20 cellular contexts compared by ENCODE assay signal in the genomic region with DNA sequence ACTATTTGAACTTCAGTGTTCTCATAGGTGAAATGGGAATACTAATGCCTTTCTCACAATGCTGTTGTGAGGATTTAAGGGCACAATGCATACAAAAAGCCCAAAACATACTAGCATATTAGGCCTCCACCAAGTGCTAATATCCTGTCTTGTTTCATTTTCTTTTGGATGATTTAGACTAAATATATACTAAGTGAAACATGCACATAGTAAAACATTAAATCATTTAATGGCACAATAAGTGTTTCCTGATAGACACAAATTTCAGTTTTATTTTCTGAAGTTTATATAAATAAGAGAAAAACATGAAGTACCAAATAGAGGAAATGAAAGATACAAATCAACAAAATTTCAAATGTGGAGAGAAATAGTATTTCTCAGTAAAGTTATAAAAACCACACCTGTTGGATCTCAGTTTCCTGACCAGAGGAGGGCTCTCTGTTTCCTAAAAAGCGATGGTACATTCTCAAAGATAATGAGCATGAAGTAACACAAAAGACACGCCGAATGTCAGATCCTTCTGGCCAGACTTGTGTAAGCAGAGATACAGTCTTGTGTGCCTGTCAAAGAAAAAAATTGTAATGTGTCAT. TPM values are rescaled to one million over a fixed set of nuclear protein-coding genes. Genes with fewer than 3 reads are reported as not detected.
DNase-seq lines count a peak whose midpoint lies in the region; ATAC-seq and TF ChIP-seq lines count a peak whose summit lies in the region.
"Had no signal": no experiment of that assay in that cellular context is flagged by ENCODE, and none has a peak within 500 bp of the region (broad histone marks: within the 10 kb centered on the region; RNA-seq: fewer than 3 reads in every experiment).

No MANE protein-coding gene starts in this region.

- no peak for DNase-seq in central memory CD8-positive, alpha-beta T cell (ENCODE audit: low spot score in 2 of 2)
- no peak for DNase-seq in activated T-cell treated with anti-CD3 and anti-CD28 coated beads, Interleukin-2, amount 50 U/mL, for 4 hours
- no peak for DNase-seq in HEK293T (ENCODE audit: extremely low spot score)
- no peak for DNase-seq in activated naive CD4-positive, alpha-beta T cell treated with anti-CD3 and anti-CD28 coated beads for 36 hours
- DNase-seq: activated CD4-positive, alpha-beta memory T cell treated with anti-CD3 and anti-CD28 coated beads for 36 hours; AML-193; colonic mucosa; KBM-7; NCI-H2081; NCI-H510A; SHP77 treated with DMSO at 0.1 percent for 48 hours; sigmoid colon; stimulated activated naive CD4-positive, alpha-beta T cell; T-helper 17 cell; tibial artery had no signal

- H3K9me3 Mint-ChIP-seq in central memory CD8-positive, alpha-beta T cell: no peaks in the 10 kb centered on the region
- H3K9me3 Mint-ChIP-seq in activated T-cell treated with anti-CD3 and anti-CD28 coated beads, Interleukin-2, amount 50 U/mL, for 4 hours: no peaks in the 10 kb centered on the region
- H3K9me3 Mint-ChIP-seq in activated naive CD4-positive, alpha-beta T cell treated with anti-CD3 and anti-CD28 coated beads for 36 hours: no peaks in the 10 kb centered on the region
- H3K9me3 Mint-ChIP-seq: activated CD4-positive, alpha-beta memory T cell treated with anti-CD3 and anti-CD28 coated beads for 36 hours; activated naive CD4-positive, alpha-beta T cell treated with anti-CD3 and anti-CD28 coated beads, Interleukin-2, amount 50 U/mL, for 72 hours had no signal

- H3K27ac Mint-ChIP-seq in central memory CD8-positive, alpha-beta T cell (ENCODE audit: low read depth): peak overlapping the region; percentile 9
- no peak overlapping the region for H3K27ac Mint-ChIP-seq in activated naive CD4-positive, alpha-beta T cell treated with anti-CD3 and anti-CD28 coated beads for 36 hours
- H3K27ac Mint-ChIP-seq: activated CD4-positive, alpha-beta memory T cell treated with anti-CD3 and anti-CD28 coated beads for 36 hours; activated naive CD4-positive, alpha-beta T cell treated with anti-CD3 and anti-CD28 coated beads, Interleukin-2, amount 50 U/mL, for 72 hours; T-helper 17 cell had no signal

- no peaks in the 10 kb centered on the region for H3K27me3 Mint-ChIP-seq in central memory CD8-positive, alpha-beta T cell
- H3K27me3 Mint-ChIP-seq in activated T-cell treated with anti-CD3 and anti-CD28 coated beads, Interleukin-2, amount 50 U/mL, for 4 hours (ENCODE audit: low read depth): no peaks in the 10 kb centered on the region
- no peaks in the 10 kb centered on the region for H3K27me3 Mint-ChIP-seq in activated naive CD4-positive, alpha-beta T cell treated with anti-CD3 and anti-CD28 coated beads for 36 hours (ENCODE audit: low read depth)
- H3K27me3 Mint-ChIP-seq: activated CD4-positive, alpha-beta memory T cell treated with anti-CD3 and anti-CD28 coated beads for 36 hours; T-helper 17 cell had no signal

- POLR2A ChIA-PET in HEK293T (lab: Yijun Ruan, JAX): no interaction called here

- CTCF ChIA-PET in HEK293T (lab: Yijun Ruan, JAX): no interaction called here
- CTCF ChIA-PET in activated naive CD4-positive, alpha-beta T cell treated with anti-CD3 and anti-CD28 coated beads for 36 hours (lab: Charles Lee): no interaction called here

- intact Hi-C loops in activated naive CD4-positive, alpha-beta T cell treated with anti-CD3 and anti-CD28 coated beads for 36 hours (cut with micrococcal nuclease): no loop called here

- no peak overlapping the region for H3K4me3 Mint-ChIP-seq in central memory CD8-positive, alpha-beta T cell
- H3K4me3 Mint-ChIP-seq in activated T-cell treated with anti-CD3 and anti-CD28 coated beads, Interleukin-2, amount 50 U/mL, for 4 hours: no peak overlapping the region
- no peak overlapping the region for H3K4me3 Mint-ChIP-seq in activated naive CD4-positive, alpha-beta T cell treated with anti-CD3 and anti-CD28 coated beads for 36 hours
- H3K4me3 Mint-ChIP-seq: activated CD4-positive, alpha-beta memory T cell treated with anti-CD3 and anti-CD28 coated beads for 36 hours; T-helper 17 cell had no signal

- ATAC-seq in GM19395 (IDR thresholded peaks at IDR 0.05; ENCODE audit: unreplicated experiment): peak; percentile 81
- peak; percentile 66 for ATAC-seq in GM21723 (IDR thresholded peaks at IDR 0.05; ENCODE audit: unreplicated experiment)
- ATAC-seq in HG03108 (IDR thresholded peaks at IDR 0.05; ENCODE audit: unreplicated experiment): peak; percentile 71
- ATAC-seq in central memory CD8-positive, alpha-beta T cell (replicated peaks; ENCODE audit: extremely low read depth, poor library complexity, severe bottlenecking): no peak
- no peak for ATAC-seq in activated T-cell treated with anti-CD3 and anti-CD28 coated beads, Interleukin-2, amount 50 U/mL, for 4 hours
- no peak for ATAC-seq in GM18861 (IDR thresholded peaks at IDR 0.05; ENCODE audit: unreplicated experiment)
- ATAC-seq: activated naive CD4-positive, alpha-beta T cell treated with anti-CD3 and anti-CD28 coated beads, Interleukin-2, amount 50 U/mL, for 72 hours; T-helper 17 cell had no signal

- peaks cover 6% of the 10 kb centered on the region for H3K4me1 Mint-ChIP-seq in central memory CD8-positive, alpha-beta T cell
- H3K4me1 Mint-ChIP-seq in activated T-cell treated with anti-CD3 and anti-CD28 coated beads, Interleukin-2, amount 50 U/mL, for 4 hours (ENCODE audit: low read depth): peaks cover 5% of the 10 kb centered on the region
- no peaks in the 10 kb centered on the region for H3K4me1 Mint-ChIP-seq in activated naive CD4-positive, alpha-beta T cell treated with anti-CD3 and anti-CD28 coated beads for 36 hours (ENCODE audit: low read depth)

- peaks cover 34% of the 10 kb centered on the region for H3K36me3 Mint-ChIP-seq in central memory CD8-positive, alpha-beta T cell (ENCODE audit: insufficient read depth)
- peaks cover 51% of the 10 kb centered on the region for H3K36me3 Mint-ChIP-seq in activated T-cell treated with anti-CD3 and anti-CD28 coated beads, Interleukin-2, amount 50 U/mL, for 4 hours (ENCODE audit: insufficient read depth)
- H3K36me3 Mint-ChIP-seq in activated naive CD4-positive, alpha-beta T cell treated with anti-CD3 and anti-CD28 coated beads for 36 hours (ENCODE audit: low read depth): peaks cover 22% of the 10 kb centered on the region

TF ChIP-seq in HEK293T, 16 proteins besides CTCF, POLR2A, EP300 and RAD21:
- TF ChIP-seq ZNF384 (IDR thresholded peaks at IDR 0.05): no peak
- no peak for TF ChIP-seq FOXK2 (IDR thresholded peaks at IDR 0.05)
- TF ChIP-seq, protein P1, sequence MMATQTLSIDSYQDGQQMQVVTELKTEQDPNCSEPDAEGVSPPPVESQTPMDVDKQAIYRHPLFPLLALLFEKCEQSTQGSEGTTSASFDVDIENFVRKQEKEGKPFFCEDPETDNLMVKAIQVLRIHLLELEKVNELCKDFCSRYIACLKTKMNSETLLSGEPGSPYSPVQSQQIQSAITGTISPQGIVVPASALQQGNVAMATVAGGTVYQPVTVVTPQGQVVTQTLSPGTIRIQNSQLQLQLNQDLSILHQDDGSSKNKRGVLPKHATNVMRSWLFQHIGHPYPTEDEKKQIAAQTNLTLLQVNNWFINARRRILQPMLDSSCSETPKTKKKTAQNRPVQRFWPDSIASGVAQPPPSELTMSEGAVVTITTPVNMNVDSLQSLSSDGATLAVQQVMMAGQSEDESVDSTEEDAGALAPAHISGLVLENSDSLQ (IDR thresholded peaks at IDR 0.05): no peak
- TF ChIP-seq FOXA1 (IDR thresholded peaks at IDR 0.05): no peak
- TF ChIP-seq LEF1 (IDR thresholded peaks at IDR 0.05; ENCODE audit: borderline replicate concordance): no peak
- no peak for TF ChIP-seq CTBP1 (IDR thresholded peaks at IDR 0.05; ENCODE audit: borderline replicate concordance)
- TF ChIP-seq NFRKB (IDR thresholded peaks at IDR 0.05): no peak
- TF ChIP-seq HDGF (IDR thresholded peaks at IDR 0.05; ENCODE audit: borderline replicate concordance): no peak
- TF ChIP-seq SUZ12 (IDR thresholded peaks at IDR 0.05): no peak
- no peak for TF ChIP-seq ARNT (IDR thresholded peaks at IDR 0.05)
- no peak for TF ChIP-seq L3MBTL2 (conservative IDR thresholded peaks at IDR 0.05)
- no peak for TF ChIP-seq FOXM1 (IDR thresholded peaks at IDR 0.05; ENCODE audit: borderline replicate concordance)
- TF ChIP-seq TARDBP (IDR thresholded peaks at IDR 0.05): no peak
- TF ChIP-seq BHLHE40 (IDR thresholded peaks at IDR 0.05; ENCODE audit: borderline replicate concordance): no peak
- TF ChIP-seq ELF4 (IDR thresholded peaks at IDR 0.05): no peak
- no peak for TF ChIP-seq SP1 (IDR thresholded peaks at IDR 0.05)

RNA-seq across cellular contexts. Expression of gene DDX60, which starts 25.1 kb away (rescaled TPM):
- 1 to 10 TPM; 3.4 to 3.9 (median 3.7) TPM for total RNA-seq in activated T-cell treated with anti-CD3 and anti-CD28 coated beads, Interleukin-2, amount 50 U/mL, for 4 hours
- total RNA-seq in activated naive CD4-positive, alpha-beta T cell treated with anti-CD3 and anti-CD28 coated beads for 36 hours: 10 to 100 TPM; 26.8 to 28.2 TPM

Comparison
In these comparisons a context has a peak if more than half of its experiments do, and no peak if none do; other contexts are left out.
1. ATAC-seq: peak in GM19395 (single experiment), GM21723 (single experiment) and HG03108 (single experiment); none in central memory CD8-positive, alpha-beta T cell (single experiment), activated T-cell treated with anti-CD3 and anti-CD28 coated beads, Interleukin-2, amount 50 U/mL, for 4 hours (0 of 2) and GM18861 (single experiment).
2. RNA of gene DDX60, which starts 25.1 kb away (total RNA-seq): 26.8 to 28.2 TPM in activated naive CD4-positive, alpha-beta T cell treated with anti-CD3 and anti-CD28 coated beads for 36 hours; 3.4 to 3.9 TPM in activated T-cell treated with anti-CD3 and anti-CD28 coated beads, Interleukin-2, amount 50 U/mL, for 4 hours; every median in the first group is over 4 times any median in the second.